In the genomic region with DNA sequence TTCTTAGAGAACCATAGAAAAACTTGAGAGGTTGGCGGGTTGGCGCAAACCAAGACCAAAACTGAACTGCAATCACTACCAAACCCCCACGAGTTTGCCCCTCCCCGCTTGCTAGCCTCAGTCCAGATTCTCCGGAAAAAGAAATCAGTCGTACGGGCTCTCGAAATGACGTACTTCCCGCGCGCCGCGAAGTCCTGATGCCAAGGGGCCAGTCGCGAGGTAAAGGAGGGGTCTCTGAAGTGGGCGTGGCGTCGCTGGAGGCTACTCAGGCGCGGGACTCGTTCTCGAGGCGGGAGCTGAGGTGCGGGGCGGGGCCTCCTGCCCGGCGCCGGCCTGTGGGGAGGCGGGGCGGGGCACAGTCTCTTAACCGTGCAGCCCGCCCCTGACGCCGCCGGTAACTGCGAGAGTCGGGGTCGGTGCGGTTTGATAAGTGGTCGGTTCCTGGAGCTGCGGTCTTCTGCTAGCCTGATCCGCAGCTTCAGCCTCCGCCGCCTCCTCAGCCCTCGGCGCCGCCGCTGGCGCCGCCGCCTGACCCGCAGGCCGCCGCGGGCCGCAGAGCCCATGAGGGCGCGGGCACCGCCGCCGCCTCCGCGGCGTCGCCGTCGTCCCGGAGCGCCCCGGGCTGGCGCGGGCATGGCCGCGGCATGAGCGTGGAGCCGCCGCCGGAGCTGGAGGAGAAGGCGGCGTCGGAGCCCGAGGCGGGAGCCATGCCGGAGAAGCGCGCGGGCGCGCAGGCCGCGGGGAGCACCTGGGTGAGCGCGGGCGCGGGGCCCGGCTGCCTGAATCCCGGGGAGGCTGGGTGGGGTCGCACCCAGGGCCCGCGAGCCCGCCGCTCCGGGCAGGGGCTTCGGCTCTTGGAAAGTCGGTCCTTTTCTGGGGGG, we compare ENCODE assay signal across 9 cellular contexts. TPM values are rescaled to one million over a fixed set of nuclear protein-coding genes. Genes with fewer than 3 reads are reported as not detected.
A peak's percentile ranks its signal among the peaks of the same experiment; 100 is the strongest.
DNase-seq lines count a peak whose midpoint lies in the region; ATAC-seq, FAIRE-seq and TF ChIP-seq lines count a peak whose summit lies in the region.
"Not testable (repeated sequence)": the region's sequence is repeated elsewhere in the genome, so short reads cannot be mapped to it uniquely, and the experiment has no call there.
"Had no signal": no experiment of that assay in that cellular context is flagged by ENCODE, and none has a peak within 500 bp of the region (broad histone marks: within the 10 kb centered on the region; RNA-seq: fewer than 3 reads in every experiment).

No MANE protein-coding gene starts in this region.

- peaks cover 15% of the 10 kb centered on the region for H3K79me2 ChIP-seq in smooth muscle cell (ENCODE audit: low read depth)

- 1% methylated on average over 86 of the region's 106 CpGs for WGBS in smooth muscle cell (ENCODE audit: low lambda C conversion rate)

- H2AFZ ChIP-seq in smooth muscle cell (ENCODE audit: low read depth), result peak overlapping the region; percentile 98

- H3K4me1 ChIP-seq in smooth muscle cell (ENCODE audit: low read depth), result not testable (repeated sequence)

- peak overlapping the region; percentile 68 for H3K9ac ChIP-seq in smooth muscle cell (ENCODE audit: low read depth)

- H4K20me1 ChIP-seq in smooth muscle cell (ENCODE audit: low read depth), result not testable (repeated sequence)

- H3F3A ChIP-seq in smooth muscle cell (ENCODE audit: low read depth), result not testable (repeated sequence)

- ATAC-seq in GM19023 (IDR thresholded peaks at IDR 0.05; ENCODE audit: unreplicated experiment), result peak; percentile 91
- ATAC-seq in HG03175 (IDR thresholded peaks at IDR 0.05; ENCODE audit: unreplicated experiment), result peak; percentile 87

- not testable (repeated sequence) for FAIRE-seq in bronchial epithelial cell (lab: Jason Lieb, UNC)

- DNase-seq in AG09319 (ENCODE audit: extremely low read depth, low read depth), result peak; percentile 58
- peak; percentile 95 for DNase-seq in NCI-H2227 (lab: John Stamatoyannopoulos, UW; ENCODE audit: unreplicated experiment)
- DNase-seq in WERI-Rb-1, result peak; percentile 96
- DNase-seq in bronchial epithelial cell (ENCODE audit: low read depth), result peak; percentile 64
- peak; percentile 88 for DNase-seq in iPS-NIHi7 (ENCODE audit: extremely low spot score)
- DNase-seq in smooth muscle cell (lab: John Stamatoyannopoulos, UW; ENCODE audit: unreplicated experiment), result peak; percentile 56

- not testable (repeated sequence) for H3K9me3 ChIP-seq in WERI-Rb-1 (ENCODE audit: severe bottlenecking); smooth muscle cell (replicated peaks; ENCODE audit: low read depth)

- not testable (repeated sequence) for TF ChIP-seq CTCF in AG09319 (IDR thresholded peaks at IDR 0.05; ENCODE audit: low read depth, low read length); WERI-Rb-1 (IDR thresholded peaks at IDR 0.05; ENCODE audit: low read depth, low read length); bronchial epithelial cell (IDR thresholded peaks at IDR 0.05; ENCODE audit: insufficient read depth, low read length, severe bottlenecking); smooth muscle cell (IDR thresholded peaks at IDR 0.05; ENCODE audit: borderline replicate concordance, insufficient read depth, poor library complexity, severe bottlenecking)

- H3K4me2 ChIP-seq in smooth muscle cell, result peak overlapping the region; percentile 91

- H3K27ac ChIP-seq in WERI-Rb-1 (peak overlapping the region; percentile 73), smooth muscle cell (ENCODE audit: low read depth) (peak overlapping the region; percentile 78)

- H3K36me3 ChIP-seq in WERI-Rb-1; bronchial epithelial cell (ENCODE audit: control insufficient read depth, insufficient read depth, low read length); smooth muscle cell (ENCODE audit: low read depth): not testable (repeated sequence)

- H3K4me3 ChIP-seq in WERI-Rb-1 (ENCODE audit: low read depth, low read length) (peak overlapping the region; percentile 64), bronchial epithelial cell (ENCODE audit: low read depth, low read length) (peak overlapping the region; percentile 46), smooth muscle cell (peak overlapping the region; percentile 69)

- H3K27me3 ChIP-seq in WERI-Rb-1 (ENCODE audit: insufficient read depth, low read depth, severe bottlenecking); bronchial epithelial cell (ENCODE audit: control insufficient read depth, insufficient read depth, low read length); smooth muscle cell (ENCODE audit: low read depth): not testable (repeated sequence)

RNA-seq across cellular contexts. Expression of gene NUTM2F, which starts 46.0 kb away (rescaled TPM):
- total RNA-seq in bronchial epithelial cell (not detected in 2 replicates), smooth muscle cell (0.09 and 0.81 TPM in 2 replicates)
- 0.67 and 0.69 TPM in 2 replicates for polyA plus RNA-seq in smooth muscle cell
- total RNA-seq: T-helper 2 cell treated with Interferon-gamma antibody and Interleukin-4, amounts not matched to agents 100 ng/mL and 5 ng/mL, for 36 hours had no signal

Comparison
In these comparisons a context has a peak if more than half of its experiments do, and no peak if none do; other contexts are left out.
1. Peak in every context shown above with its lines: DNase-seq, ATAC-seq, H3K4me3 ChIP-seq and H3K27ac ChIP-seq.